Comparison of ENCODE assay signal across 8 cellular contexts in genomic region chr2:85419009-85419711, GRCh38. TPM values are rescaled to one million over a fixed set of nuclear protein-coding genes. Genes with fewer than 3 reads are reported as not detected.
A peak's percentile ranks its signal among the peaks of the same experiment; 100 is the strongest.
DNase-seq lines count a peak whose midpoint lies in the region; ATAC-seq and TF ChIP-seq lines count a peak whose summit lies in the region.

No MANE protein-coding gene starts in this region.

- H3K9me3 Mint-ChIP-seq in MCF 10A (ENCODE audit: unreplicated experiment): no peaks in the 10 kb centered on the region

- H3K36me3 ChIP-seq in mesodermal cell (ENCODE audit: control insufficient read depth, insufficient read depth, low read length): no peaks in the 10 kb centered on the region

- WGBS in mesodermal cell (ENCODE audit: insufficient coverage in 2 of 2), 2 experiments: 85 to 89% methylated on average over 10 to 14 of the region's 17 CpGs

- peak overlapping the region; percentile 96 for H3K27ac Mint-ChIP-seq in MCF 10A (ENCODE audit: low read depth, unreplicated experiment)

- H3K9me3 ChIP-seq in mesodermal cell (ENCODE audit: control insufficient read depth, low read length): no peaks in the 10 kb centered on the region

- CTCF ChIA-PET in MCF 10A (lab: Yijun Ruan, JAX): interaction anchor here (0.6 to 12.3 kb wide), 21 partner anchors 9 to 1566 kb away, joined by 3 to 293 read pairs (median 4); partner anchors contain the start of genes CAPG, GGCX, MAT2A and RNF181

- POLR2A ChIA-PET in MCF 10A (lab: Yijun Ruan, JAX): interaction anchor here (0.6 to 4.9 kb wide), 20 partner anchors 9 to 176 kb away, joined by 3 to 153 read pairs (median 5); partner anchors contain the start of genes ELMOD3, GGCX, MAT2A and RETSAT

- H3K4me1 Mint-ChIP-seq in MCF 10A (ENCODE audit: insufficient read depth, unreplicated experiment): peaks cover 39% of the 10 kb centered on the region

- peak overlapping the region; percentile 94 for H3K4me3 Mint-ChIP-seq in MCF 10A (ENCODE audit: unreplicated experiment)

- TF ChIP-seq CTCF in AG09309 (IDR thresholded peaks at IDR 0.05; ENCODE audit: control insufficient read depth, insufficient read depth, low read depth, low read length, missing control alignments): no peak
- TF ChIP-seq CTCF in MCF 10A (IDR thresholded peaks at IDR 0.05; ENCODE audit: unreplicated experiment): no peak

- TSS peak; percentile 83 for BruUV-seq in MCF 10A (replicated peaks; lab: Mats Ljungman, UMichigan)

- DNase-seq in AG09309 (ENCODE audit: low read depth) (no peak), MCF 10A (ENCODE audit: unreplicated experiment) (no peak)
- DNase-seq in stimulated activated CD4-positive, alpha-beta T cell treated with anti-CD3 and anti-CD28 coated beads, Interleukin-15, amount 100 ng/mL, for 24 hours: no peak

- no peaks in the 10 kb centered on the region for H3K36me3 Mint-ChIP-seq in MCF 10A (ENCODE audit: insufficient read depth, unreplicated experiment)

- H3K27ac ChIP-seq in mesodermal cell (ENCODE audit: low read depth, low read length, severe bottlenecking): peak overlapping the region; percentile 86

- peaks cover 15% of the 10 kb centered on the region for H3K4me1 ChIP-seq in mesodermal cell (ENCODE audit: control insufficient read depth, insufficient read depth, low read length, poor library complexity, severe bottlenecking)

- intact Hi-C loops in MCF 10A (cut with micrococcal nuclease): no loop called here

- ATAC-seq in HG03064 (IDR thresholded peaks at IDR 0.05; ENCODE audit: low read depth, unreplicated experiment) (peak; percentile 5), HG02884 (IDR thresholded peaks at IDR 0.05; ENCODE audit: unreplicated experiment) (no peak), HG02870 (IDR thresholded peaks at IDR 0.05; ENCODE audit: unreplicated experiment) (no peak), HG03196 (IDR thresholded peaks at IDR 0.05; ENCODE audit: unreplicated experiment) (no peak)

- H3K4me3 ChIP-seq in AG09309 (ENCODE audit: control insufficient read depth, low read depth, low read length): peak overlapping the region; percentile 56
- H3K4me3 ChIP-seq in mesodermal cell (ENCODE audit: extremely low read depth, insufficient read depth, low read length, poor library complexity, severe bottlenecking): peak overlapping the region; percentile 61

- H3K27me3 Mint-ChIP-seq in MCF 10A (ENCODE audit: insufficient read depth, unreplicated experiment): no peaks in the 10 kb centered on the region

RNA-seq across cellular contexts. Expression of gene SH2D6, which starts 0.6 kb away (rescaled TPM):
- 0.84 and 2.2 TPM in 2 replicates for total RNA-seq in MCF 10A (2022)
- polyA plus RNA-seq in mesodermal cell (2013, experiment 1 of 2): not detected
- polyA plus RNA-seq in mesodermal cell (2013, experiment 2 of 2): 0.76 TPM

RNA-seq across cellular contexts. Expression of gene CAPG, which starts 9.0 kb away (rescaled TPM):
- 173 and 188 TPM in 2 replicates for total RNA-seq in MCF 10A (2022)
- 79.5 TPM for polyA plus RNA-seq in mesodermal cell (2013, experiment 1 of 2)
- polyA plus RNA-seq in mesodermal cell (2013, experiment 2 of 2): 71.6 TPM
